Comparison of ENCODE assay signal across 1 cellular context in genomic region chr6:169556758-169557505, GRCh38.
TF ChIP-seq lines count a peak whose summit lies in the region.

No MANE protein-coding gene starts in this region.

TF ChIP-seq in GM23338, 12 proteins besides CTCF, POLR2A, EP300 and RAD21 (continued from another document):
- TF ChIP-seq ZNF462 (CRISPR knock-in tag; IDR thresholded peaks at IDR 0.05) (no peak), ETS1 (IDR thresholded peaks at IDR 0.05) (no peak)
TF ChIP-seq in GM23338: peak in this region for 0.
